ENCODE assay signal across 8 cellular contexts in genomic region chr12:53508534-53509199, GRCh38. TPM values are rescaled to one million over a fixed set of nuclear protein-coding genes. Genes with fewer than 3 reads are reported as not detected.
A peak's percentile ranks its signal among the peaks of the same experiment; 100 is the strongest.
DNase-seq lines count a peak whose midpoint lies in the region; ATAC-seq and TF ChIP-seq lines count a peak whose summit lies in the region.

No MANE protein-coding gene starts in this region.

- no peaks in the 10 kb centered on the region for H3K9me3 ChIP-seq in breast epithelium

- H3K27me3 ChIP-seq in breast epithelium: no peaks in the 10 kb centered on the region

- TF ChIP-seq POLR2A in breast epithelium (IDR thresholded peaks at IDR 0.05): no peak

- H3K36me3 ChIP-seq in breast epithelium: no peaks in the 10 kb centered on the region

- no peaks in the 10 kb centered on the region for H3K4me1 ChIP-seq in breast epithelium

- intact Hi-C loops in breast epithelium (cut with DNase I; ENCODE audit: low total_unique reads): no loop called here

- H3K4me3 ChIP-seq in AG09309 (ENCODE audit: control insufficient read depth, low read depth, low read length) (no peak overlapping the region), WI38 (ENCODE audit: low read depth, low read length) (no peak overlapping the region), breast epithelium (no peak overlapping the region)

- ATAC-seq in GM18873 (IDR thresholded peaks at IDR 0.05; ENCODE audit: low FRiP score, unreplicated experiment): peak; percentile 63
- ATAC-seq in HG03175 (IDR thresholded peaks at IDR 0.05; ENCODE audit: unreplicated experiment): peak; percentile 89

- TF ChIP-seq CTCF in AG09309 (IDR thresholded peaks at IDR 0.05; ENCODE audit: control insufficient read depth, insufficient read depth, low read depth, low read length, missing control alignments) (peak; percentile 92), WI38 (IDR thresholded peaks at IDR 0.05; ENCODE audit: low read depth, low read length) (peak; percentile 87), breast epithelium (IDR thresholded peaks at IDR 0.05) (peak; percentile 89 to 90 (median 90))

- H3K27ac ChIP-seq in breast epithelium: no peak overlapping the region

- DNase-seq in AG09309 (ENCODE audit: low read depth) (no peak), NCI-H2227 (lab: John Stamatoyannopoulos, UW; ENCODE audit: unreplicated experiment) (peak; percentile 85), breast epithelium (ENCODE audit: low spot score in 2 of 2) (peak; percentile 81 to 82), islet precursor cell (peak; percentile 97)
- peak; percentile 88 to 89 for DNase-seq in stimulated activated CD4-positive, alpha-beta T cell treated with anti-CD3 and anti-CD28 coated beads, Interleukin-2, amount 100 ng/mL, for 24 hours

RNA-seq across cellular contexts. Expression of gene NPFF, which starts 1.4 kb away (rescaled TPM):
- total RNA-seq in breast epithelium: under 1 TPM in 1 of 3 donors, not detected in 2; 0.98 TPM

RNA-seq across cellular contexts. Expression of gene TARBP2, which starts 7.6 kb away (rescaled TPM):
- 10 to 100 TPM; 24.8 to 45.1 (median 37.0) TPM for total RNA-seq in breast epithelium

RNA-seq across cellular contexts. Expression of gene MAP3K12, which starts 9.4 kb away (rescaled TPM):
- total RNA-seq in breast epithelium: 10 to 100 TPM; 16.4 to 28.8 (median 24.6) TPM

RNA-seq across cellular contexts. Expression of gene PCBP2, which starts 56.8 kb away (rescaled TPM):
- total RNA-seq in breast epithelium: 100 to 1,000 TPM; 512 to 722 (median 529) TPM
